Comparison of ENCODE assay signal across 20 cellular contexts in genomic region chr10:92080244-92080643, GRCh38.
"Had no signal": no experiment of that assay in that cellular context is flagged by ENCODE, and none has a peak within 500 bp of the region (broad histone marks: within the 10 kb centered on the region; RNA-seq: fewer than 3 reads in every experiment).

No MANE protein-coding gene starts in this region.

- H3K27me3 Mint-ChIP-seq: activated CD4-positive, alpha-beta memory T cell treated with anti-CD3 and anti-CD28 coated beads for 36 hours; activated naive CD4-positive, alpha-beta T cell treated with anti-CD3 and anti-CD28 coated beads, Interleukin-2, amount 10 ng/mL, durations not matched to agents 7 days and 5 days; naive B cell; stimulated activated naive CD8-positive, alpha-beta T cell treated with anti-CD3 and anti-CD28 coated beads, Interleukin-15, amount 100 ng/mL, for 72 hours had no signal

- H3K9me3 ChIP-seq: lower lobe of right lung, tibial nerve had no signal

- H3K4me3 ChIP-seq: coronary artery, lower lobe of right lung, tibial nerve had no signal

- H3K4me3 Mint-ChIP-seq: activated CD4-positive, alpha-beta memory T cell treated with anti-CD3 and anti-CD28 coated beads for 36 hours; activated naive CD4-positive, alpha-beta T cell treated with anti-CD3 and anti-CD28 coated beads, Interleukin-2, amount 10 ng/mL, durations not matched to agents 7 days and 5 days; activated T-cell treated with anti-CD3 and anti-CD28 coated beads, Interleukin-2, amount 50 U/mL, for 72 hours; immature natural killer cell; naive B cell; stimulated activated effector memory CD8-positive, alpha-beta T cell treated with anti-CD3 and anti-CD28 coated beads, Interleukin-12 subunit alpha, Interleukin-12 subunit beta, amount 100 ng/mL, for 72 hours; stimulated activated naive CD8-positive, alpha-beta T cell treated with anti-CD3 and anti-CD28 coated beads, Interleukin-15, amount 100 ng/mL, for 72 hours had no signal

- DNase-seq: activated CD4-positive, alpha-beta memory T cell treated with anti-CD3 and anti-CD28 coated beads for 36 hours; activated CD4-positive, alpha-beta T cell treated with anti-CD3 and anti-CD28 coated beads for 48 hours; activated CD4-positive, CD25-positive, alpha-beta regulatory T cell; activated effector memory CD4-positive, alpha-beta T cell treated with Interleukin-2 at 50 U/mL for 16 hours; activated naive CD4-positive, alpha-beta T cell treated with anti-CD3 and anti-CD28 coated beads, Interleukin-2, amount 10 ng/mL, durations not matched to agents 7 days and 5 days; activated T-cell treated with anti-CD3 and anti-CD28 coated beads, Interleukin-2, amount 50 U/mL, for 72 hours; amygdala; immature natural killer cell; lower lobe of right lung; naive B cell; nucleus accumbens; posterior cingulate gyrus; small intestine; stimulated activated CD4-positive, alpha-beta T cell treated with anti-CD3 and anti-CD28 coated beads, Interleukin-2, amount 100 ng/mL, for 24 hours; stimulated activated naive CD8-positive, alpha-beta T cell treated with anti-CD3 and anti-CD28 coated beads, Interleukin-15, amount 100 ng/mL, for 72 hours had no signal

- H3K27me3 ChIP-seq: tibial nerve had no signal

- H3K27ac ChIP-seq: coronary artery, lower lobe of right lung, tibial nerve had no signal

- ATAC-seq: activated T-cell treated with anti-CD3 and anti-CD28 coated beads, Interleukin-2, amount 50 U/mL, for 72 hours; left lobe of liver; lower lobe of right lung; sciatic nerve; stimulated activated effector memory CD8-positive, alpha-beta T cell treated with anti-CD3 and anti-CD28 coated beads, Interleukin-12 subunit alpha, Interleukin-12 subunit beta, amount 100 ng/mL, for 72 hours; stimulated activated naive CD8-positive, alpha-beta T cell treated with anti-CD3 and anti-CD28 coated beads, Interleukin-15, amount 100 ng/mL, for 72 hours had no signal

- H3K9me3 Mint-ChIP-seq: activated CD4-positive, alpha-beta memory T cell treated with anti-CD3 and anti-CD28 coated beads for 36 hours; activated naive CD4-positive, alpha-beta T cell treated with anti-CD3 and anti-CD28 coated beads, Interleukin-2, amount 10 ng/mL, durations not matched to agents 7 days and 5 days; activated T-cell treated with anti-CD3 and anti-CD28 coated beads, Interleukin-2, amount 50 U/mL, for 72 hours; immature natural killer cell; naive B cell; stimulated activated effector memory CD8-positive, alpha-beta T cell treated with anti-CD3 and anti-CD28 coated beads, Interleukin-12 subunit alpha, Interleukin-12 subunit beta, amount 100 ng/mL, for 72 hours; stimulated activated naive CD8-positive, alpha-beta T cell treated with anti-CD3 and anti-CD28 coated beads, Interleukin-15, amount 100 ng/mL, for 72 hours had no signal

- H3K27ac Mint-ChIP-seq: activated CD4-positive, alpha-beta memory T cell treated with anti-CD3 and anti-CD28 coated beads for 36 hours; activated naive CD4-positive, alpha-beta T cell treated with anti-CD3 and anti-CD28 coated beads, Interleukin-2, amount 10 ng/mL, durations not matched to agents 7 days and 5 days; activated T-cell treated with anti-CD3 and anti-CD28 coated beads, Interleukin-2, amount 50 U/mL, for 72 hours; immature natural killer cell; naive B cell; stimulated activated effector memory CD8-positive, alpha-beta T cell treated with anti-CD3 and anti-CD28 coated beads, Interleukin-12 subunit alpha, Interleukin-12 subunit beta, amount 100 ng/mL, for 72 hours; stimulated activated naive CD8-positive, alpha-beta T cell treated with anti-CD3 and anti-CD28 coated beads, Interleukin-15, amount 100 ng/mL, for 72 hours had no signal

- H3K4me1 Mint-ChIP-seq: activated naive CD4-positive, alpha-beta T cell treated with anti-CD3 and anti-CD28 coated beads, Interleukin-2, amount 10 ng/mL, durations not matched to agents 7 days and 5 days; immature natural killer cell; stimulated activated effector memory CD8-positive, alpha-beta T cell treated with anti-CD3 and anti-CD28 coated beads, Interleukin-12 subunit alpha, Interleukin-12 subunit beta, amount 100 ng/mL, for 72 hours; stimulated activated naive CD8-positive, alpha-beta T cell treated with anti-CD3 and anti-CD28 coated beads, Interleukin-15, amount 100 ng/mL, for 72 hours had no signal
